ENCODE assay signal across 1 cellular context in the genomic region with DNA sequence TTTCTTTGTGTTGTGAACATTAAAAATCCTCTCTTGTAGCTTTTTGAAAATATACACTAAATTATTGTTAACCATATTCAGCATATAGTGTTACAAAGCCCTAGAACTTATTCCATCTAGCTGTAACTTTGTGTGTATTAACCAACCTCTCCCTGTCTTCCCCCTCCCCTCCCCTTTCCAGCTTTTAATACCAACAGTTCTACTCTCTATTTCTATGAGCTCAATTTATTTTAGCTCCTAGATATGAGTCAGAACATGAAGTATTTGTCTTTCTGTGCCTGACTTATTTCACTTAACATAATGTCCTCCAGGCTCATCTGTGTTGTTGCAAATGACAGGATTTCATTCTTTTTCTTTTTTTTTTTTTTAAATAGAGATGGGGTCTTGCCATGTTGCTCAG.
TF ChIP-seq lines count a peak whose summit lies in the region.

No MANE protein-coding gene starts in this region.

TF ChIP-seq in IMR-90, 13 proteins besides CTCF, POLR2A, EP300 and RAD21 (continued from another document):
- TF ChIP-seq, protein P1, sequence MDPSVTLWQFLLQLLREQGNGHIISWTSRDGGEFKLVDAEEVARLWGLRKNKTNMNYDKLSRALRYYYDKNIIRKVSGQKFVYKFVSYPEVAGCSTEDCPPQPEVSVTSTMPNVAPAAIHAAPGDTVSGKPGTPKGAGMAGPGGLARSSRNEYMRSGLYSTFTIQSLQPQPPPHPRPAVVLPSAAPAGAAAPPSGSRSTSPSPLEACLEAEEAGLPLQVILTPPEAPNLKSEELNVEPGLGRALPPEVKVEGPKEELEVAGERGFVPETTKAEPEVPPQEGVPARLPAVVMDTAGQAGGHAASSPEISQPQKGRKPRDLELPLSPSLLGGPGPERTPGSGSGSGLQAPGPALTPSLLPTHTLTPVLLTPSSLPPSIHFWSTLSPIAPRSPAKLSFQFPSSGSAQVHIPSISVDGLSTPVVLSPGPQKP (IDR thresholded peaks at IDR 0.05; ENCODE audit: borderline replicate concordance, low read depth, low read length) = no peak
- TF ChIP-seq CEBPB (IDR thresholded peaks at IDR 0.05; ENCODE audit: low read depth, low read length) (no peak), MAZ (IDR thresholded peaks at IDR 0.05; ENCODE audit: borderline replicate concordance, low read depth, low read length) (no peak), RCOR1 (IDR thresholded peaks at IDR 0.05; ENCODE audit: insufficient replicate concordance, low read length) (no peak)
